In the genomic region with DNA sequence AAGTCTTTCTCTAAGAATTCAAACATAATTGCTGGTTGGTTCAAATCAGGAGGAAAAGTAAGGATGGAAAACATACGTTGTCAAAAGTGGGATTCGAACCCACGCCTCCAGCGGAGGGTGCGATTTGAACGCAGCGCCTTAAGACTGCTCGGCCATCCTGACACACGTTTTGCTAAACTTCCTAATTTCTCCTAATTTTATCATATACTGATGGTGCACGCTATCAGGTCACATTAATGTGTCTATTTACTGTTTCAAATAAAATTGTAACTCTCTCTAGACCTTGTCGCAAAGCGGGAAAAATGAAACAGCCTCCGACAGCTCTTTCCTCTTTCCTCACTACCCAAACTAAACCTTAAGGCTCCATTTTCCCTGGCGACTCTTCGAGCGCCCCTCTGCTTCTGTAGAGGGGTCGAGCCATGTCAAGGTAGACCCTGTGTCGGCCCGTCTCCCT, we compare ENCODE assay signal across 8 cellular contexts. TPM values are rescaled to one million over a fixed set of nuclear protein-coding genes. Genes with fewer than 3 reads are reported as not detected.
A peak's percentile ranks its signal among the peaks of the same experiment; 100 is the strongest.
DNase-seq lines count a peak whose midpoint lies in the region; ATAC-seq, FAIRE-seq and TF ChIP-seq lines count a peak whose summit lies in the region.
"Not testable (repeated sequence)": the region's sequence is repeated elsewhere in the genome, so short reads cannot be mapped to it uniquely, and the experiment has no call there.

No MANE protein-coding gene starts in this region.

- POLR2A ChIA-PET in H1 (lab: Charles Lee; ENCODE audit: partially characterized antibody) = interaction anchor here (0.6 to 1.4 kb wide), 5 partner anchors 9 to 185 kb away, joined by 3 to 7 read pairs (median 6); no protein-coding TSS in a partner anchor

- not testable (repeated sequence) for H2BK120ac ChIP-seq in H1 (replicated peaks; ENCODE audit: low read depth, low read length)

- H3K9ac ChIP-seq in HUES64 (ENCODE audit: low read depth, low read length) (peak overlapping the region; percentile 35; the same call in 1 of the 2 replicates), OCI-LY3 (ENCODE audit: low read length) (peak overlapping the region; percentile 58), H1 (replicated peaks in 1 of 4; ENCODE audit: extremely low read depth in 1 of 4, low read depth in 3 of 4, low read length in 3 of 4) (peak overlapping the region in 1 of 4 experiments; percentile 27; a peak in 2 of 7 replicates), keratinocyte (ENCODE audit: control insufficient read depth, extremely low read depth, insufficient read depth, low read length) (peak overlapping the region; percentile 55)

- H4K5ac ChIP-seq in H1 (ENCODE audit: insufficient read length, low read depth, low read length) = not testable (repeated sequence)

- H2BK15ac ChIP-seq in H1 (ENCODE audit: low read length) = not testable (repeated sequence)

- H2AFZ ChIP-seq in OCI-LY3 (ENCODE audit: low read depth, low read length) (peak overlapping the region; percentile 47; the same call in 1 of the 2 replicates), H1 (ENCODE audit: low read length) (peak overlapping the region; percentile 90), keratinocyte (ENCODE audit: control insufficient read depth, low read length) (peak overlapping the region; percentile 84)

- not testable (repeated sequence) for H3K79me1 ChIP-seq in H1 (ENCODE audit: low read depth, low read length)

- not testable (repeated sequence) for H4K91ac ChIP-seq in H1 (replicated peaks; ENCODE audit: insufficient read length, low read length)

- not testable (repeated sequence) for H3K4me1 ChIP-seq in HUES64 (ENCODE audit: insufficient read depth, low read length); OCI-LY3 (ENCODE audit: low read length); H1 (replicated peaks in 1 of 4; ENCODE audit: control insufficient read depth in 3 of 4, insufficient read depth in 4 of 4, low read length in 3 of 4); keratinocyte (ENCODE audit: control insufficient read depth, extremely low read depth, insufficient read depth, low read length); uterus

- not testable (repeated sequence) for H3K27ac ChIP-seq in HUES64 (ENCODE audit: low read depth, low read length); H1 (ENCODE audit: low read depth, low read length)
- H3K27ac ChIP-seq in OCI-LY3 (ENCODE audit: low read length) (peak overlapping the region; percentile 53), keratinocyte (ENCODE audit: control insufficient read depth, insufficient read depth, low read length) (peak overlapping the region; percentile 42), uterus (peak overlapping the region; percentile 91)

- peak in 1 of 2 donors; percentile 3 for ATAC-seq in activated T-cell treated with anti-CD3 and anti-CD28 coated beads, Interleukin-2, amount 50 U/mL, for 4 hours

- not testable (repeated sequence) for H3K27me3 Mint-ChIP-seq in activated T-cell treated with anti-CD3 and anti-CD28 coated beads, Interleukin-2, amount 50 U/mL, for 4 hours (ENCODE audit: low read depth)

- TF ChIP-seq RAD21 in H1 (IDR thresholded peaks at IDR 0.05 in 1 of 2, conservative IDR thresholded peaks at IDR 0.05 in 1 of 2; ENCODE audit: low read depth in 2 of 2, low read length in 2 of 2) = not testable (repeated sequence)

- H2BK20ac ChIP-seq in H1 (ENCODE audit: low read length) = not testable (repeated sequence)

- not testable (repeated sequence) for H2BK5ac ChIP-seq in H1 (ENCODE audit: low read depth, low read length)

- not testable (repeated sequence) for H2BK12ac ChIP-seq in H1 (ENCODE audit: low read depth, low read length)

- not testable (repeated sequence) for H3K56ac ChIP-seq in H1 (replicated peaks; ENCODE audit: insufficient read length, low read depth, low read length)

- CTCF ChIA-PET in H1 (lab: Charles Lee; ENCODE audit: partially characterized antibody) = interaction anchor here (0.6 to 1.9 kb wide), 3 partner anchors 36 to 128 kb away, joined by 3 to 6 read pairs (median 3); no protein-coding TSS in a partner anchor

- peak overlapping the region; percentile 85 for H3K4me3 ChIP-seq in GM08714 (ENCODE audit: low read length)
- peak overlapping the region; percentile 82 for H3K4me3 ChIP-seq in HUES64 (ENCODE audit: low read length)
- H3K4me3 ChIP-seq in OCI-LY3 (ENCODE audit: low read length) = peak overlapping the region; percentile 83
- H3K4me3 ChIP-seq in H1 (ENCODE audit: extremely low read depth in 1 of 4, insufficient read depth in 2 of 4, low read depth in 3 of 4, low read length in 4 of 4) = peak overlapping the region; percentile 66 to 76 (median 72)
- peak overlapping the region; percentile 36 to 56 (median 48) for H3K4me3 ChIP-seq in keratinocyte (ENCODE audit: control insufficient read depth in 2 of 3, extremely low read depth in 1 of 3, insufficient read depth in 2 of 3, low read depth in 1 of 3, low read length in 3 of 3)
- peak overlapping the region; percentile 46 to 47 for H3K4me3 ChIP-seq in uterus

- intact Hi-C loops in uterus (cut with DNase I; ENCODE audit: low total_unique reads) = not testable (repeated sequence)

- not testable (repeated sequence) for TF ChIP-seq EP300 in H1 (IDR thresholded peaks at IDR 0.05; ENCODE audit: borderline replicate concordance in 1 of 2, low read depth in 2 of 2, low read length in 2 of 2)

- H3K36me3 Mint-ChIP-seq in activated T-cell treated with anti-CD3 and anti-CD28 coated beads, Interleukin-2, amount 50 U/mL, for 4 hours (ENCODE audit: insufficient read depth) = not testable (repeated sequence)

- not testable (repeated sequence) for DNase-seq in activated T-cell treated with anti-CD3 and anti-CD28 coated beads, Interleukin-2, amount 50 U/mL, for 4 hours; H1 (ENCODE audit: low read depth in 1 of 2, low spot score in 2 of 2); uterus
- DNase-seq in keratinocyte (ENCODE audit: low read depth, low spot score) (peak; percentile 30), pons (ENCODE audit: low spot score) (peak; percentile 25)

- H3K4ac ChIP-seq in H1 (replicated peaks; ENCODE audit: insufficient read length, low read depth, low read length) = not testable (repeated sequence)

- not testable (repeated sequence) for H4K8ac ChIP-seq in H1 (ENCODE audit: extremely low read depth, insufficient read depth, low read length)

- peak overlapping the region; percentile 89 for H3K4me3 Mint-ChIP-seq in activated T-cell treated with anti-CD3 and anti-CD28 coated beads, Interleukin-2, amount 50 U/mL, for 4 hours

- not testable (repeated sequence) for H3K9me3 ChIP-seq in HUES64 (ENCODE audit: insufficient read depth, low read depth, low read length); OCI-LY3 (ENCODE audit: insufficient read depth, low read length); H1 (ENCODE audit: insufficient read depth in 2 of 2, low read depth in 1 of 2, low read length in 1 of 2); keratinocyte (ENCODE audit: control insufficient read depth, low read depth, low read length); uterus

- H3K4me1 Mint-ChIP-seq in activated T-cell treated with anti-CD3 and anti-CD28 coated beads, Interleukin-2, amount 50 U/mL, for 4 hours (ENCODE audit: low read depth) = peaks cover 18% of the 10 kb centered on the region

- H3K27me3 ChIP-seq in HUES64 (ENCODE audit: insufficient read depth, low read length); OCI-LY3 (ENCODE audit: low read depth, low read length); H1 (replicated peaks in 1 of 4; ENCODE audit: control insufficient read depth in 3 of 4, extremely low read depth in 1 of 4, insufficient read depth in 3 of 4, low read length in 3 of 4); keratinocyte (ENCODE audit: control insufficient read depth, extremely low read depth, insufficient read depth, low read length); uterus: not testable (repeated sequence)

- not testable (repeated sequence) for H3K9me1 ChIP-seq in keratinocyte (ENCODE audit: control insufficient read depth, extremely low read depth, insufficient read depth, low read length)

- peak; percentile 60 for FAIRE-seq in H1 (lab: Jason Lieb, UNC)
- peak; percentile 86 for FAIRE-seq in keratinocyte (lab: Jason Lieb, UNC)

- WGBS in HUES64 = 1% methylated on average over 12 of the region's 19 CpGs
- WGBS in H1 (ENCODE audit: extremely low coverage in 1 of 2, insufficient coverage in 1 of 2, insufficient read length in 1 of 2, insufficient replicate concordance in 2 of 2, low coverage in 1 of 2, low lambda C conversion rate in 2 of 2, missing lambda C conversion rate in 1 of 2), 2 experiments = 2% methylated on average over 16 of the region's 19 CpGs; no CpG with 5 or more reads in 1 of the 2 experiments

- not testable (repeated sequence) for H2AK5ac ChIP-seq in H1 (ENCODE audit: low read depth, low read length)

- peak overlapping the region; percentile 65 for H3K4me2 ChIP-seq in OCI-LY3 (ENCODE audit: low read length)
- H3K4me2 ChIP-seq in H1 (ENCODE audit: insufficient read depth in 1 of 2, low read depth in 2 of 2, low read length in 2 of 2) = peak overlapping the region; percentile 67 to 97
- H3K4me2 ChIP-seq in keratinocyte (ENCODE audit: control insufficient read depth, extremely low read depth, insufficient read depth, low read depth, low read length) = peak overlapping the region; percentile 24

- H3K14ac ChIP-seq in H1 (ENCODE audit: insufficient read length) = not testable (repeated sequence)

- not testable (repeated sequence) for TF ChIP-seq POLR2A in H1 (IDR thresholded peaks at IDR 0.05; ENCODE audit: control extremely low read depth in 1 of 2, low read depth in 2 of 2, low read length in 2 of 2); uterus (IDR thresholded peaks at IDR 0.05)

- dilution Hi-C loops in keratinocyte (cut with MboI; ENCODE audit: extremely low pct_ligation_motif_present, low sequenced_read_pairs) = not testable (repeated sequence)

- H3K18ac ChIP-seq in H1 (ENCODE audit: extremely low read depth, low read length) = not testable (repeated sequence)

- H4K20me1 ChIP-seq in OCI-LY3 (ENCODE audit: insufficient read depth, low read length); H1 (replicated peaks in 1 of 2; ENCODE audit: control insufficient read depth in 1 of 2, insufficient read depth in 2 of 2, low read length in 2 of 2); keratinocyte (ENCODE audit: control insufficient read depth, extremely low read depth, insufficient read depth, low read length): not testable (repeated sequence)

- H3K36me3 ChIP-seq in HUES64 (ENCODE audit: insufficient read depth, low read length); OCI-LY3 (replicated peaks; ENCODE audit: low read depth, low read length); H1 (ENCODE audit: control insufficient read depth in 2 of 4, insufficient read depth in 4 of 4, low read length in 3 of 4); keratinocyte (ENCODE audit: control insufficient read depth in 2 of 2, extremely low read depth in 1 of 2, insufficient read depth in 2 of 2, low read length in 2 of 2); uterus: not testable (repeated sequence)

- not testable (repeated sequence) for H3K9me3 Mint-ChIP-seq in activated T-cell treated with anti-CD3 and anti-CD28 coated beads, Interleukin-2, amount 50 U/mL, for 4 hours

- H3K23ac ChIP-seq in H1 (ENCODE audit: insufficient read length) = not testable (repeated sequence)

- H3K23me2 ChIP-seq in H1 (ENCODE audit: low read depth, low read length) = not testable (repeated sequence)

- not testable (repeated sequence) for TF ChIP-seq CTCF in OCI-LY3 (IDR thresholded peaks at IDR 0.05; ENCODE audit: low read depth, low read length); H1 (IDR thresholded peaks at IDR 0.05; ENCODE audit: control extremely low read depth in 1 of 3, insufficient read depth in 1 of 3, low read depth in 1 of 3, low read length in 3 of 3); keratinocyte (optimal IDR thresholded peaks at IDR 0.05 in 1 of 3, IDR thresholded peaks at IDR 0.05 in 1 of 3, conservative IDR thresholded peaks at IDR 0.05 in 1 of 3; ENCODE audit: extremely low read depth in 1 of 3, insufficient read depth in 2 of 3, low read length in 3 of 3); uterus (IDR thresholded peaks at IDR 0.05)

- not testable (repeated sequence) for H3K79me2 ChIP-seq in OCI-LY3 (ENCODE audit: low read length); H1 (ENCODE audit: control insufficient read depth in 1 of 2, insufficient read depth in 2 of 2, low read length in 2 of 2); keratinocyte (ENCODE audit: control insufficient read depth, insufficient read depth, low read length)

RNA-seq across cellular contexts. Expression of a gene that starts 19.1 kb away (rescaled TPM):
- not detected for polyA plus RNA-seq in HUES64 (2013, experiment 1 of 2)
- polyA plus RNA-seq in HUES64 (2013, experiment 2 of 2) = not detected
- total RNA-seq in activated T-cell treated with anti-CD3 and anti-CD28 coated beads, Interleukin-2, amount 50 U/mL, for 4 hours = not detected
- not detected in 2 replicates for total RNA-seq in H1 (2021; fragmentation: NEBNext Ultra II Directional; extraction: Animal tissue kit (Norgen Biotek cat#: 25700))
- polyA plus RNA-seq in H1 (2011; rRNA removed) = not detected in 2 replicates
- not detected for polyA plus RNA-seq in H1 (2011; cell fraction: cytosol; rRNA removed)
- polyA plus RNA-seq in H1 (2011; cell fraction: nucleus; rRNA removed) = not detected
- polyA plus RNA-seq in H1 (2012, experiment 1 of 2) = not detected in 4 replicates
- not detected for polyA plus RNA-seq in H1 (2012, experiment 2 of 2)
- not detected for polyA plus RNA-seq in H1 (2013, experiment 1 of 2)
- polyA plus RNA-seq in H1 (2013, experiment 2 of 2) = not detected
- not detected in 2 replicates for polyA minus RNA-seq in H1 (2011; rRNA and poly(A)+ RNA removed)
- polyA minus RNA-seq in H1 (2011; cell fraction: cytosol; rRNA and poly(A)+ RNA removed) = not detected
- not detected for polyA minus RNA-seq in H1 (2011; cell fraction: nucleus; rRNA and poly(A)+ RNA removed)
- polyA plus RNA-seq in keratinocyte = not detected in 3 replicates
- polyA plus RNA-seq in keratinocyte (2011; ENCODE audit: low read depth) = not detected
- not detected in 2 replicates for polyA plus RNA-seq in keratinocyte (2011; cell fraction: cytosol; rRNA removed)
- not detected in 2 replicates for polyA plus RNA-seq in keratinocyte (2011; cell fraction: nucleus; rRNA removed)
- not detected in 2 replicates for polyA plus RNA-seq in keratinocyte (2012; ENCODE audit: low replicate concordance)
- not detected in 3 replicates for polyA minus RNA-seq in keratinocyte
- not detected for polyA minus RNA-seq in keratinocyte (2011; cell fraction: cytosol; rRNA and poly(A)+ RNA removed)
- not detected in 2 replicates for polyA minus RNA-seq in keratinocyte (2011; cell fraction: nucleus; rRNA and poly(A)+ RNA removed)
- 1 to 10 TPM in 1 of 4 donors, under 1 TPM in 1, not detected in 2; 0.26 to 1.1 TPM for total RNA-seq in uterus

RNA-seq across cellular contexts. Expression of a gene that starts 51.0 kb away (rescaled TPM):
- not detected for polyA plus RNA-seq in HUES64 (2013, experiment 1 of 2)
- polyA plus RNA-seq in HUES64 (2013, experiment 2 of 2) = not detected
- under 1 TPM in 1 of 3 donors, not detected in 2; 0.13 TPM for total RNA-seq in activated T-cell treated with anti-CD3 and anti-CD28 coated beads, Interleukin-2, amount 50 U/mL, for 4 hours
- not detected in 2 replicates for total RNA-seq in H1 (2021; fragmentation: NEBNext Ultra II Directional; extraction: Animal tissue kit (Norgen Biotek cat#: 25700))
- polyA plus RNA-seq in H1 (2011; rRNA removed) (0.05 and 0.11 TPM in 2 replicates), keratinocyte (0.01 TPM in 1 of 3 replicates, not detected in the others)
- polyA plus RNA-seq in H1 (2011; cell fraction: cytosol; rRNA removed) = 0.05 TPM
- 0.03 TPM for polyA plus RNA-seq in H1 (2011; cell fraction: nucleus; rRNA removed)
- polyA plus RNA-seq in H1 (2012, experiment 1 of 2) = not detected in 4 replicates
- not detected for polyA plus RNA-seq in H1 (2012, experiment 2 of 2)
- polyA plus RNA-seq in H1 (2013, experiment 1 of 2) = 0.02 TPM
- 0.02 TPM for polyA plus RNA-seq in H1 (2013, experiment 2 of 2)
- 0.20 TPM in 1 of 2 replicates, not detected in the other for polyA minus RNA-seq in H1 (2011; rRNA and poly(A)+ RNA removed)
- polyA minus RNA-seq in H1 (2011; cell fraction: cytosol; rRNA and poly(A)+ RNA removed) = not detected
- not detected for polyA minus RNA-seq in H1 (2011; cell fraction: nucleus; rRNA and poly(A)+ RNA removed)
- polyA plus RNA-seq in keratinocyte (2011; ENCODE audit: low read depth) = not detected
- not detected in 2 replicates for polyA plus RNA-seq in keratinocyte (2011; cell fraction: cytosol; rRNA removed)
- polyA plus RNA-seq in keratinocyte (2011; cell fraction: nucleus; rRNA removed) = not detected in 2 replicates
- not detected in 2 replicates for polyA plus RNA-seq in keratinocyte (2012; ENCODE audit: low replicate concordance)
- polyA minus RNA-seq in keratinocyte = not detected in 3 replicates
- not detected for polyA minus RNA-seq in keratinocyte (2011; cell fraction: cytosol; rRNA and poly(A)+ RNA removed)
- not detected in 2 replicates for polyA minus RNA-seq in keratinocyte (2011; cell fraction: nucleus; rRNA and poly(A)+ RNA removed)
- total RNA-seq in uterus = 10 to 100 TPM in 1 of 4 donors, 1 to 10 TPM in 2, under 1 TPM in 1; 0.59 to 14.1 (median 3.2) TPM

Comparison
In these comparisons a context has a peak if more than half of its experiments do, and no peak if none do; other contexts are left out.
1. H3K4me2 ChIP-seq: peak in every context shown above with its lines; median percentile 82 in H1; 65 in OCI-LY3; 24 in keratinocyte.